ENCODE assay signal across 8 cellular contexts in the genomic region with DNA sequence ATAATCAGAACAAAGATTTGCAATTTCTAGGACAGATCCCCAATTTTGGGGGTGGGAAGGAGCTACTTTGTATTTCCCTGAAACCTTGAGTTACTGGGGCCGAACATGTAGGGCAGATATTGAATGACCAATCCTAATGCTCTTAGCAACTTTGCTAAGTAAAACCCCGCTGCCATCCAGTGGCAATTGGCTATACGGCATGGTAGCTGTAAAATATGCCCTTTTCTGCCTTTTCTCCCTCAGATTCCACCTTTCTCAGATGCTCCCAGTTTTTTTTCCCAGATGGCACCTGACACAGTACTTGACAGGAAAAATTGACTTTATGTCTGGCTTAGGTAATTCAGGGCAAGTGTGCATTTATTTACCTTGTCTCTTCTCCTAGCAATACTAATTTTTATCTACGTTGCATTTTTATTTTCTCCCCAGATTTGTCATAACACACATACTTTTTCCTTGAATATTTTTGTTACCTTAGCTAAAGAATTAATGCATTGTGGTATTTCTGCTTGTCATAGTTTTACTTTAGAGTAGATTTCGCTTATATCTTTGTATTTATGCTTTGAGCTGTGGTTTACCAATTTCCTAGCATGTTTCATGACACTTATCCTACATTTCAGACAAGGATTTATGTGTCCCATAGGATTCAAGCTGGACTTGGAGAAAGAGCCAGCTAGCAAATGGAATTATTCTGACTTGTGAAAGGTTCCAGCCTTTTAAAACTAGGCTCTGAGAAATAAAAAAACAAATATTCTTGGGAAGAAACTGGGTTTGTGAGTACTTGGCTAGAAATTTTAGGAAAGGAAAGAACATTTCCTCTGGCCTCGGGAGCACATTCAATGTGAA. TPM values are rescaled to one million over a fixed set of nuclear protein-coding genes. Genes with fewer than 3 reads are reported as not detected.
DNase-seq lines count a peak whose midpoint lies in the region; ATAC-seq, FAIRE-seq and TF ChIP-seq lines count a peak whose summit lies in the region.

No MANE protein-coding gene starts in this region.

- no peak overlapping the region for H3K4me3 ChIP-seq in AG09309 (ENCODE audit: control insufficient read depth, low read depth, low read length)
- no peak overlapping the region for H3K4me3 ChIP-seq in Panc1 (ENCODE audit: low read depth in 2 of 2, low read length in 2 of 2)
- no peak overlapping the region for H3K4me3 ChIP-seq in rectal smooth muscle tissue (ENCODE audit: low read length)

- TF ChIP-seq POLR2A in GM12892 (IDR thresholded peaks at IDR 0.05; ENCODE audit: low read depth, low read length), result no peak

- POLR2A ChIA-PET in Panc1 (lab: Charles Lee), result interaction anchor here (0.5 to 0.6 kb wide), 2 partner anchors 37 to 1032 kb away, joined by 5 to 6 read pairs; partner anchors contain the start of gene PIK3R1

- FAIRE-seq in GM12892 (lab: Jason Lieb, UNC), result peak; percentile 90

- intact Hi-C loops in Panc1 (cut with micrococcal nuclease; ENCODE audit: unreplicated experiment) (loop anchor here (2.0 kb wide), 1 partner anchor 1006 kb away; no protein-coding TSS in a partner anchor), left ventricle myocardium superior (cut with micrococcal nuclease) (loop anchor here (10.0 kb wide), 1 partner anchor 438 kb away; no protein-coding TSS in a partner anchor)

- H3K4me1 ChIP-seq in Panc1 (ENCODE audit: control insufficient read depth, insufficient read depth, low read length) (peaks cover 33% of the 10 kb centered on the region), rectal smooth muscle tissue (ENCODE audit: control insufficient read depth, insufficient read depth, low read length) (peaks cover 73% of the 10 kb centered on the region)

- H3K9ac ChIP-seq in rectal smooth muscle tissue (ENCODE audit: low read length), result no peak overlapping the region

- no peak overlapping the region for H3K27ac ChIP-seq in Panc1 (ENCODE audit: low read length)
- peak overlapping the region; percentile 74 for H3K27ac ChIP-seq in rectal smooth muscle tissue (ENCODE audit: low read depth, low read length)

- DNase-seq in AG09309 (ENCODE audit: low read depth) (no peak), GM12892 (ENCODE audit: insufficient read length) (peak; percentile 22), Panc1 (ENCODE audit: low read depth, low spot score) (peak; percentile 35), anterior cingulate cortex (lab: John Stamatoyannopoulos, UW) (peak in 33 of 58 donors; percentile 12 to 72 (median 38)), left ventricle myocardium superior (no peak)

- CTCF ChIA-PET in Panc1 (lab: Charles Lee), result interaction anchor here (0.5 to 2.0 kb wide), 4 partner anchors 19 to 1007 kb away, joined by 3 to 7 read pairs (median 4); no protein-coding TSS in a partner anchor

- in situ Hi-C loops in Panc1 (cut with HindIII; ENCODE audit: low pct_unique_long_range_greater_than_20kb, low sequenced_read_pairs), result no loop called here

- no TSS peak for BruUV-seq in Panc1 (replicated peaks; lab: Mats Ljungman, UMichigan)

- no peaks in the 10 kb centered on the region for H3K9me3 ChIP-seq in Panc1 (ENCODE audit: control insufficient read depth, insufficient read depth, low read depth, low read length)

- ATAC-seq in HG03457 (IDR thresholded peaks at IDR 0.05; ENCODE audit: unreplicated experiment) (peak; percentile 61), Panc1 (peak; percentile 91), left ventricle myocardium superior (peak; percentile 63), GM21717 (IDR thresholded peaks at IDR 0.05; ENCODE audit: unreplicated experiment) (no peak)

- H3K36me3 ChIP-seq in Panc1 (ENCODE audit: control insufficient read depth, insufficient read depth, low read length), result no peaks in the 10 kb centered on the region
- H3K36me3 ChIP-seq in rectal smooth muscle tissue (ENCODE audit: control insufficient read depth, insufficient read depth, low read length), result no peaks in the 10 kb centered on the region

- TF ChIP-seq CTCF in AG09309 (IDR thresholded peaks at IDR 0.05; ENCODE audit: control insufficient read depth, insufficient read depth, low read depth, low read length, missing control alignments) (peak; percentile 89), Panc1 (IDR thresholded peaks at IDR 0.05) (peak; percentile 89)

- H3K27me3 ChIP-seq in Panc1 (ENCODE audit: control insufficient read depth, insufficient read depth, low read length) (no peaks in the 10 kb centered on the region), rectal smooth muscle tissue (ENCODE audit: control insufficient read depth, insufficient read depth, low read length) (no peaks in the 10 kb centered on the region)

RNA-seq across cellular contexts. Expression of gene PIK3R1, which starts 37.3 kb away (rescaled TPM):
- polyA plus RNA-seq in GM12892 (2012; ENCODE audit: missing spikeins), result 20.8 TPM
- total RNA-seq in Panc1 (2021; ENCODE audit: unreplicated experiment), result 23.4 TPM
- 5.5 TPM for polyA plus RNA-seq in Panc1 (2012; ENCODE audit: insufficient read length)
- 119 TPM for total RNA-seq in left ventricle myocardium superior

Comparison
In these comparisons a context has a peak if more than half of its experiments do, and no peak if none do; other contexts are left out.
1. DNase-seq: peak in GM12892 (single experiment), Panc1 (single experiment) and anterior cingulate cortex (33 of 58); none in AG09309 (single experiment) and left ventricle myocardium superior (single experiment).